ENCODE assay signal across 11 cellular contexts in the genomic region with DNA sequence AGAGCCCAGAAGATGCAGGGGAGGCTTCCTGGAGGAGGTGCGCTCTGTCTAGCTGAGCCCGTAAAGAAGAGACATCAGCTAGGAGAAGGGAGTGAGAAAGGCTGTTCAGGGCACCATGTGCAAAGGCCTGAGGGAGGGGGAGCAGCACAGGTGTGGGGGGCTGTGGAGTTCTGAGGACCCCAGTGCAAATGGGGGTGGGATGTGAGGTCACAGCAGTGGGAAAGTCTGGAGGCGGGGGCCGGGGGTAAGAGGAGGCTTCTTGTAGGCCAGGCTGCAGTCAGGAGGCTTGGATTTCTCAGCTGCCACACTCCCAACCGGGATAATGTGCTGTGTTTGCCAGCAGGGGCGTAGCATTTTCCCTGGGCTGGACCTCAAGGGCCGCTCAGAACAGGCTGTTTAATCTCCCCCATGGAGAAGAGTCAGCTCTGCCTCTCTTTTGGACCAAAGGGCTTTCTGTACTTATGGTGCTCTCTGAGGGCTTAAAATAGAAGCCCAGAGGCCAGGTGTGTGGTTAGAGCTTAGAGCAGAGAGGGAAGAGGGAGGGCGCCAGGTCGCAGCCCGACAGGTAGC. TPM values are rescaled to one million over a fixed set of nuclear protein-coding genes. Genes with fewer than 3 reads are reported as not detected.
A peak's percentile ranks its signal among the peaks of the same experiment; 100 is the strongest.
DNase-seq lines count a peak whose midpoint lies in the region; ATAC-seq, FAIRE-seq and TF ChIP-seq lines count a peak whose summit lies in the region.
"Had no signal": no experiment of that assay in that cellular context is flagged by ENCODE, and none has a peak within 500 bp of the region (broad histone marks: within the 10 kb centered on the region; RNA-seq: fewer than 3 reads in every experiment).

No MANE protein-coding gene starts in this region.

- H3K36me3 ChIP-seq in HEK293 (ENCODE audit: control insufficient read depth in 2 of 2, insufficient read depth in 1 of 2, low read length in 2 of 2) (no peaks in the 10 kb centered on the region), astrocyte (ENCODE audit: insufficient read depth, low read length) (no peaks in the 10 kb centered on the region), subcutaneous abdominal adipose tissue (ENCODE audit: control insufficient read depth in 5 of 5, insufficient read depth in 5 of 5, low read length in 5 of 5) (peaks cover 0 to 8% (median 0%) of the 10 kb centered on the region in 5 donors)

- H3K9me3 Mint-ChIP-seq in astrocyte (ENCODE audit: unreplicated experiment) = peaks cover 2% of the 10 kb centered on the region
- no peaks in the 10 kb centered on the region for H3K9me3 Mint-ChIP-seq in CD4-positive, alpha-beta T cell

- no peak for ATAC-seq in GM19351 (IDR thresholded peaks at IDR 0.05; ENCODE audit: unreplicated experiment)
- ATAC-seq in CD4-positive, alpha-beta T cell (ENCODE audit: poor library complexity) = no peak

- no peak overlapping the region for H3K4me2 ChIP-seq in astrocyte (ENCODE audit: low read length)

- H3K27ac ChIP-seq in HEK293 (ENCODE audit: extremely low read depth, low read depth, low read length) = no peak overlapping the region
- H3K27ac ChIP-seq in astrocyte (ENCODE audit: low read depth, low read length) = no peak overlapping the region
- H3K27ac ChIP-seq in subcutaneous abdominal adipose tissue (ENCODE audit: low read depth, low read length) = peak overlapping the region; percentile 29
- H3K27ac ChIP-seq in CD4-positive, alpha-beta T cell (ENCODE audit: low read depth, low read length) = no peak overlapping the region

- H4K20me1 ChIP-seq in astrocyte (ENCODE audit: insufficient read depth, low read length) = no peaks in the 10 kb centered on the region

- peak overlapping the region; percentile 29 for H3K27ac Mint-ChIP-seq in astrocyte (ENCODE audit: unreplicated experiment)
- no peak overlapping the region for H3K27ac Mint-ChIP-seq in CD4-positive, alpha-beta T cell

- no peaks in the 10 kb centered on the region for H3K79me2 ChIP-seq in astrocyte (ENCODE audit: insufficient read depth, low read length)

- TF ChIP-seq CTCF in HEK293 (tag by site-specific recombination; IDR thresholded peaks at IDR 0.05) (no peak; the same call in 1 of the 2 replicates), astrocyte (IDR thresholded peaks at IDR 0.05; ENCODE audit: insufficient read depth, low read depth, low read length) (peak; percentile 12)
- TF ChIP-seq CTCF in CD4-positive, alpha-beta T cell (IDR thresholded peaks at IDR 0.05) = no peak

- H3K4me1 Mint-ChIP-seq in astrocyte (ENCODE audit: low read depth, unreplicated experiment) = peaks cover 27% of the 10 kb centered on the region
- no peaks in the 10 kb centered on the region for H3K4me1 Mint-ChIP-seq in CD4-positive, alpha-beta T cell (ENCODE audit: low read depth)

- H3K4me1 ChIP-seq in HEK293 (ENCODE audit: control insufficient read depth, insufficient read depth, low read length) (peaks cover 7% of the 10 kb centered on the region), astrocyte (ENCODE audit: insufficient read depth, low read length) (peaks cover 2% of the 10 kb centered on the region), subcutaneous abdominal adipose tissue (ENCODE audit: control insufficient read depth in 5 of 5, insufficient read depth in 5 of 5, low read length in 5 of 5) (peaks cover 0 to 80% (median 11%) of the 10 kb centered on the region in 5 donors)

- H3K9me3 ChIP-seq in HEK293 (ENCODE audit: control insufficient read depth, insufficient read depth, low read depth, low read length) (no peaks in the 10 kb centered on the region), astrocyte (ENCODE audit: insufficient read depth, low read depth, low read length) (no peaks in the 10 kb centered on the region), subcutaneous abdominal adipose tissue (ENCODE audit: control insufficient read depth in 5 of 5, low read length in 5 of 5) (no peaks in the 10 kb centered on the region)
- H3K9me3 ChIP-seq in CD4-positive, alpha-beta T cell (ENCODE audit: control insufficient read depth, low read length) = no peaks in the 10 kb centered on the region

- POLR2A ChIA-PET in HEK293 (lab: Yijun Ruan, JAX) = interaction anchor here (0.7 to 2.0 kb wide), 3 partner anchors 13 to 1096 kb away, joined by 7 to 11 read pairs (median 7); partner anchors contain the start of gene DUSP1
- POLR2A ChIA-PET in CD4-positive, alpha-beta T cell (lab: Charles Lee) = no interaction called here

- peaks cover 5% of the 10 kb centered on the region for H3K27me3 ChIP-seq in astrocyte (ENCODE audit: insufficient read depth, low read length)
- no peaks in the 10 kb centered on the region for H3K27me3 ChIP-seq in subcutaneous abdominal adipose tissue (ENCODE audit: control insufficient read depth in 5 of 5, insufficient read depth in 4 of 5, low read length in 5 of 5)
- H3K27me3 ChIP-seq in CD4-positive, alpha-beta T cell (ENCODE audit: control insufficient read depth, insufficient read depth, low read length) = peaks cover 2% of the 10 kb centered on the region

- no peak for DNase-seq in astrocyte (ENCODE audit: low read depth)
- peak; percentile 78 for DNase-seq in iPS-NIHi11 (ENCODE audit: low spot score)
- DNase-seq in NCI-H446 (lab: John Stamatoyannopoulos, UW) = no peak
- no peak for DNase-seq in HUDEP-2 (lab: John Stamatoyannopoulos, UW; ENCODE audit: unreplicated experiment in 76 of 76)
- DNase-seq in CD4-positive, alpha-beta T cell = no peak
- DNase-seq: activated CD4-positive, CD25-positive, alpha-beta regulatory T cell; amygdala; NCI-H1105 had no signal

- H3K36me3 Mint-ChIP-seq in astrocyte (ENCODE audit: low read depth, unreplicated experiment) = peaks cover 4% of the 10 kb centered on the region
- no peaks in the 10 kb centered on the region for H3K36me3 Mint-ChIP-seq in CD4-positive, alpha-beta T cell (ENCODE audit: low read depth)

- CTCF ChIA-PET in HEK293 (lab: Yijun Ruan, JAX) = interaction anchor here (0.6 to 2.5 kb wide), 8 partner anchors 13 to 1945 kb away, joined by 3 to 12 read pairs (median 4); no protein-coding TSS in a partner anchor
- CTCF ChIA-PET in CD4-positive, alpha-beta T cell (lab: Charles Lee) = no interaction called here

- no peak overlapping the region for H3K4me3 Mint-ChIP-seq in astrocyte (ENCODE audit: unreplicated experiment)
- H3K4me3 Mint-ChIP-seq in CD4-positive, alpha-beta T cell = no peak overlapping the region

- intact Hi-C loops in CD4-positive, alpha-beta T cell (cut with DNase I, micrococcal nuclease) = no loop called here

- H3K9ac ChIP-seq in astrocyte (ENCODE audit: low read length) (no peak overlapping the region), subcutaneous abdominal adipose tissue (ENCODE audit: low read length in 5 of 5) (peak overlapping the region in 1 of 5 donors; percentile 10)

- peaks cover 22% of the 10 kb centered on the region for H3K27me3 Mint-ChIP-seq in astrocyte (ENCODE audit: low read depth, unreplicated experiment)
- peaks cover 31% of the 10 kb centered on the region for H3K27me3 Mint-ChIP-seq in CD4-positive, alpha-beta T cell

- no peak overlapping the region for H2AFZ ChIP-seq in astrocyte (ENCODE audit: low read depth, low read length)

- H3K4me3 ChIP-seq in HEK293 (ENCODE audit: low read depth, low read length) (no peak overlapping the region), astrocyte (ENCODE audit: insufficient read depth, low read depth, low read length) (no peak overlapping the region), subcutaneous abdominal adipose tissue (ENCODE audit: low read depth in 1 of 5, low read length in 5 of 5) (peak overlapping the region in 1 of 5 donors; percentile 3)

- no peak for FAIRE-seq in astrocyte (lab: Jason Lieb, UNC)

TF ChIP-seq in HEK293, 187 proteins besides CTCF, POLR2A, EP300 and RAD21:
- TF ChIP-seq ZFP37 (tag by site-specific recombination; IDR thresholded peaks at IDR 0.05) = no peak
- TF ChIP-seq, protein P1, sequence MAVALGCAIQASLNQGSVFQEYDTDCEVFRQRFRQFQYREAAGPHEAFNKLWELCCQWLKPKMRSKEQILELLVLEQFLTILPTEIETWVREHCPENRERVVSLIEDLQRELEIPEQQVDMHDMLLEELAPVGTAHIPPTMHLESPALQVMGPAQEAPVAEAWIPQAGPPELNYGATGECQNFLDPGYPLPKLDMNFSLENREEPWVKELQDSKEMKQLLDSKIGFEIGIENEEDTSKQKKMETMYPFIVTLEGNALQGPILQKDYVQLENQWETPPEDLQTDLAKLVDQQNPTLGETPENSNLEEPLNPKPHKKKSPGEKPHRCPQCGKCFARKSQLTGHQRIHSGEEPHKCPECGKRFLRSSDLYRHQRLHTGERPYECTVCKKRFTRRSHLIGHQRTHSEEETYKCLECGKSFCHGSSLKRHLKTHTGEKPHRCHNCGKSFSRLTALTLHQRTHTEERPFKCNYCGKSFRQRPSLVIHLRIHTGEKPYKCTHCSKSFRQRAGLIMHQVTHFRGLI (tag by site-specific recombination; IDR thresholded peaks at IDR 0.05) = peak; percentile 35; the same call in 1 of the 2 replicates
- peak; percentile 26; the same call in 1 of the 2 replicates for TF ChIP-seq ZNF600 (tag by site-specific recombination; IDR thresholded peaks at IDR 0.05)
- TF ChIP-seq, protein P2, sequence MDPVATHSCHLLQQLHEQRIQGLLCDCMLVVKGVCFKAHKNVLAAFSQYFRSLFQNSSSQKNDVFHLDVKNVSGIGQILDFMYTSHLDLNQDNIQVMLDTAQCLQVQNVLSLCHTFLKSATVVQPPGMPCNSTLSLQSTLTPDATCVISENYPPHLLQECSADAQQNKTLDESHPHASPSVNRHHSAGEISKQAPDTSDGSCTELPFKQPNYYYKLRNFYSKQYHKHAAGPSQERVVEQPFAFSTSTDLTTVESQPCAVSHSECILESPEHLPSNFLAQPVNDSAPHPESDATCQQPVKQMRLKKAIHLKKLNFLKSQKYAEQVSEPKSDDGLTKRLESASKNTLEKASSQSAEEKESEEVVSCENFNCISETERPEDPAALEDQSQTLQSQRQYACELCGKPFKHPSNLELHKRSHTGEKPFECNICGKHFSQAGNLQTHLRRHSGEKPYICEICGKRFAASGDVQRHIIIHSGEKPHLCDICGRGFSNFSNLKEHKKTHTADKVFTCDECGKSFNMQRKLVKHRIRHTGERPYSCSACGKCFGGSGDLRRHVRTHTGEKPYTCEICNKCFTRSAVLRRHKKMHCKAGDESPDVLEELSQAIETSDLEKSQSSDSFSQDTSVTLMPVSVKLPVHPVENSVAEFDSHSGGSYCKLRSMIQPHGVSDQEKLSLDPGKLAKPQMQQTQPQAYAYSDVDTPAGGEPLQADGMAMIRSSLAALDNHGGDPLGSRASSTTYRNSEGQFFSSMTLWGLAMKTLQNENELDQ (tag by site-specific recombination; IDR thresholded peaks at IDR 0.05; ENCODE audit: low read depth) = no peak
- peak; percentile 86 for TF ChIP-seq ZIC2 (tag by site-specific recombination; IDR thresholded peaks at IDR 0.05)
- TF ChIP-seq ZFHX2 (tag by site-specific recombination; conservative IDR thresholded peaks at IDR 0.05) = peak; percentile 54

RNA-seq across cellular contexts. Expression of gene NEURL1B, which starts 5.7 kb away (rescaled TPM):
- 7.5 and 9.8 TPM in 2 replicates for total RNA-seq in astrocyte
- total RNA-seq in CD4-positive, alpha-beta T cell = under 1 TPM; 0.08 to 0.16 TPM
